Comparison of ENCODE assay signal across 12 cellular contexts in genomic region chr1:226644541-226645176, GRCh38.
DNase-seq lines count a peak whose midpoint lies in the region; ATAC-seq and TF ChIP-seq lines count a peak whose summit lies in the region.
"Had no signal": no experiment of that assay in that cellular context is flagged by ENCODE, and none has a peak within 500 bp of the region (broad histone marks: within the 10 kb centered on the region; RNA-seq: fewer than 3 reads in every experiment).

No MANE protein-coding gene starts in this region.

- no peaks in the 10 kb centered on the region for H3K9me3 ChIP-seq in heart right ventricle
- H3K9me3 ChIP-seq in tibial nerve: no peaks in the 10 kb centered on the region
- H3K9me3 ChIP-seq: ovary had no signal

- ATAC-seq in Right ventricle myocardium superior (ENCODE audit: poor library complexity) (no peak), heart right ventricle (no peak), GM21515 (IDR thresholded peaks at IDR 0.05; ENCODE audit: unreplicated experiment) (no peak)
- ATAC-seq: K562 had no signal

- POLR2A ChIA-PET in activated CD4-positive, alpha-beta memory T cell treated with anti-CD3 and anti-CD28 coated beads for 36 hours (lab: Charles Lee): interaction anchor here (1.1 to 2.9 kb wide), 7 partner anchors 9 to 183 kb away, joined by 3 to 18 read pairs (median 5); no protein-coding TSS in a partner anchor

- H3K4me3 Mint-ChIP-seq in activated CD4-positive, alpha-beta memory T cell treated with anti-CD3 and anti-CD28 coated beads for 36 hours: peak overlapping the region; percentile 23
- peak overlapping the region in 1 of 5 donors; percentile 46 for H3K4me3 Mint-ChIP-seq in immature natural killer cell

- H3K4me1 Mint-ChIP-seq in activated CD4-positive, alpha-beta memory T cell treated with anti-CD3 and anti-CD28 coated beads for 36 hours (ENCODE audit: low read depth): peaks cover 62% of the 10 kb centered on the region
- H3K4me1 Mint-ChIP-seq in immature natural killer cell: peaks cover 33 to 52% of the 10 kb centered on the region in 2 donors

- TF ChIP-seq CTCF in heart right ventricle (IDR thresholded peaks at IDR 0.05): no peak
- no peak for TF ChIP-seq CTCF in tibial nerve (IDR thresholded peaks at IDR 0.05)
- no peak for TF ChIP-seq CTCF in GM13977 (IDR thresholded peaks at IDR 0.05; ENCODE audit: extremely low read depth, insufficient read depth, missing control alignments)

- intact Hi-C loops in Right ventricle myocardium superior (cut with DNase I): no loop called here
- intact Hi-C loops in heart right ventricle (cut with DNase I): loop anchor here in 1 of 10 donors (5.0 kb wide), 1 partner anchor 38 kb away; no protein-coding TSS in a partner anchor
- intact Hi-C loops in activated CD4-positive, alpha-beta memory T cell treated with anti-CD3 and anti-CD28 coated beads for 36 hours (cut with micrococcal nuclease): no loop called here

- TF ChIP-seq EP300 in tibial nerve (IDR thresholded peaks at IDR 0.05): no peak

- WGBS in heart right ventricle, 2 donors: 95% methylated on average over 10 of the region's 10 CpGs
- WGBS in tibial nerve, 2 donors: 75 to 92% methylated on average over 9 to 10 of the region's 10 CpGs

- no peak overlapping the region for H3K4me3 ChIP-seq in heart right ventricle
- H3K4me3 ChIP-seq in tibial nerve: no peak overlapping the region
- H3K4me3 ChIP-seq: K562, ovary had no signal

- H3K4me1 ChIP-seq in heart right ventricle: peaks cover 7 to 71% (median 34%) of the 10 kb centered on the region in 9 donors
- H3K4me1 ChIP-seq in tibial nerve: peaks cover 0 to 34% (median 20%) of the 10 kb centered on the region in 4 donors

- H3K9me3 Mint-ChIP-seq in activated CD4-positive, alpha-beta memory T cell treated with anti-CD3 and anti-CD28 coated beads for 36 hours: no peaks in the 10 kb centered on the region
- no peaks in the 10 kb centered on the region for H3K9me3 Mint-ChIP-seq in immature natural killer cell

- H3K36me3 ChIP-seq in heart right ventricle: peaks cover 0 to 91% (median 35%) of the 10 kb centered on the region in 9 donors
- H3K36me3 ChIP-seq in tibial nerve: peaks cover 0 to 85% (median 16%) of the 10 kb centered on the region in 3 donors
- H3K36me3 ChIP-seq: ovary had no signal

- peak overlapping the region in 3 of 10 donors; percentile 6 to 31 (median 11) for H3K27ac ChIP-seq in heart right ventricle
- H3K27ac ChIP-seq in tibial nerve: peak overlapping the region in 3 of 4 donors; percentile 13 to 71 (median 34)
- H3K27ac ChIP-seq: ovary had no signal

- DNase-seq in Right ventricle myocardium superior (peak; percentile 28), heart right ventricle (no peak), immature natural killer cell (no peak), tibial nerve (ENCODE audit: low spot score in 2 of 2) (no peak), NCI-H1694 (lab: John Stamatoyannopoulos, UW) (no peak), GM13977 (ENCODE audit: low spot score) (no peak)
- DNase-seq in activated CD4-positive, alpha-beta memory T cell treated with anti-CD3 and anti-CD28 coated beads for 36 hours: no peak
- DNase-seq: C1 segment of cervical spinal cord, NCI-H510A had no signal

- no peaks in the 10 kb centered on the region for H3K27me3 Mint-ChIP-seq in activated CD4-positive, alpha-beta memory T cell treated with anti-CD3 and anti-CD28 coated beads for 36 hours
- peaks cover 0 to 7% (median 2%) of the 10 kb centered on the region in 3 donors for H3K27me3 Mint-ChIP-seq in immature natural killer cell (ENCODE audit: low read depth in 3 of 3)

- H3K36me3 Mint-ChIP-seq in activated CD4-positive, alpha-beta memory T cell treated with anti-CD3 and anti-CD28 coated beads for 36 hours: peaks cover 44% of the 10 kb centered on the region
- peaks cover 0 to 28% (median 5%) of the 10 kb centered on the region in 3 donors for H3K36me3 Mint-ChIP-seq in immature natural killer cell

- CTCF ChIA-PET in activated CD4-positive, alpha-beta memory T cell treated with anti-CD3 and anti-CD28 coated beads for 36 hours (lab: Charles Lee): interaction anchor here (0.9 to 4.3 kb wide), 9 partner anchors 9 to 184 kb away, joined by 3 to 24 read pairs (median 6); no protein-coding TSS in a partner anchor

- no peak for TF ChIP-seq POLR2A in tibial nerve (IDR thresholded peaks at IDR 0.05)

- H3K27ac Mint-ChIP-seq in activated CD4-positive, alpha-beta memory T cell treated with anti-CD3 and anti-CD28 coated beads for 36 hours: peak overlapping the region; percentile 80
- H3K27ac Mint-ChIP-seq in immature natural killer cell: peak overlapping the region; percentile 40 to 87 (median 85)

- in situ Hi-C loops in GM13977 (cut with MboI; ENCODE audit: low pct_unique_long_range_greater_than_20kb, low sequenced_read_pairs, unreplicated experiment): no loop called here

- H3K27me3 ChIP-seq in heart right ventricle (no peaks in the 10 kb centered on the region), tibial nerve (no peaks in the 10 kb centered on the region)
- H3K27me3 ChIP-seq: ovary had no signal
